ENCODE assay signal across 20 cellular contexts in the genomic region with DNA sequence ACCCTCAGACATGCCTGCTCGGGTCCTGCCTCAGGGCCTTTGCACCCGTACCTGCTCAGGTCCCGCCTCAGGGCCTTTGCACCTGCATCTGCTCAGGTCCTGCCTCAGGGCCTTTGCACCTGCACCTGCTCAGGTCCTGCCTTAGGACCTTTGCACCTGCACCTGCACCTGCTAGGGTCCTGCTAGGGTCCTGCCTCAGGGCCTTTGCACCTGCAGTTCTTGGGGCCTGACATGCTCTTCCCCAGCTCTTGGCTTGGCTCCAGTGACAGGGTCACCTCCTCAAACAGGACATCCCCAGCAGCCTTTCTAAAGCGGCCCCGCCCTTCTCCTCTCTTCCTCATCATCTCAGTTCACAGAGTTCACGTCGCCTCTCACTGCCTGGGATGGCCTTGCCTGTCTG. TPM values are rescaled to one million over a fixed set of nuclear protein-coding genes. Genes with fewer than 3 reads are reported as not detected.
DNase-seq lines count a peak whose midpoint lies in the region; ATAC-seq and TF ChIP-seq lines count a peak whose summit lies in the region.
"Had no signal": no experiment of that assay in that cellular context is flagged by ENCODE, and none has a peak within 500 bp of the region (broad histone marks: within the 10 kb centered on the region; RNA-seq: fewer than 3 reads in every experiment).

No MANE protein-coding gene starts in this region.

- H3K27ac Mint-ChIP-seq in naive thymus-derived CD4-positive, alpha-beta T cell = no peak overlapping the region
- no peak overlapping the region for H3K27ac Mint-ChIP-seq in endodermal cell
- H3K27ac Mint-ChIP-seq: CD4-positive, alpha-beta T cell; HFFc6 had no signal

- H3K9me3 ChIP-seq in colonic mucosa (no peaks in the 10 kb centered on the region), aorta (ENCODE audit: control insufficient read depth, low read length) (no peaks in the 10 kb centered on the region), endodermal cell (ENCODE audit: control insufficient read depth, low read length) (no peaks in the 10 kb centered on the region)
- no peaks in the 10 kb centered on the region for H3K9me3 ChIP-seq in naive thymus-derived CD4-positive, alpha-beta T cell (ENCODE audit: control insufficient read depth in 2 of 3, low read length in 3 of 3)
- H3K9me3 ChIP-seq: BE2C, MG63 had no signal

- no peak overlapping the region for H3K4me3 Mint-ChIP-seq in naive thymus-derived CD4-positive, alpha-beta T cell
- no peak overlapping the region for H3K4me3 Mint-ChIP-seq in endodermal cell
- H3K4me3 Mint-ChIP-seq: CD4-positive, alpha-beta T cell; HFFc6 had no signal

- H3K27me3 Mint-ChIP-seq in naive thymus-derived CD4-positive, alpha-beta T cell = peaks cover 0 to 3% (median 0%) of the 10 kb centered on the region in 5 donors
- no peaks in the 10 kb centered on the region for H3K27me3 Mint-ChIP-seq in endodermal cell (ENCODE audit: insufficient read depth)
- H3K27me3 Mint-ChIP-seq: CD4-positive, alpha-beta T cell had no signal

- WGBS in aorta, 2 donors = 96 to 97% methylated on average over 5 to 7 of the region's 7 CpGs
- 95 to 100% methylated on average over 3 to 7 of the region's 7 CpGs for WGBS in endodermal cell (ENCODE audit: insufficient coverage in 1 of 2, insufficient read length in 1 of 2), 2 experiments

- no peak overlapping the region for H3K9ac ChIP-seq in colonic mucosa (ENCODE audit: low read depth in 2 of 2, low read length in 2 of 2)
- no peak overlapping the region for H3K9ac ChIP-seq in endodermal cell (ENCODE audit: extremely low read depth, low read length, poor library complexity, severe bottlenecking)

- POLR2A ChIA-PET in naive thymus-derived CD4-positive, alpha-beta T cell (lab: Charles Lee) = no interaction called here

- H3K27me3 ChIP-seq in colonic mucosa (no peaks in the 10 kb centered on the region), aorta (ENCODE audit: control insufficient read depth in 1 of 2, insufficient read depth in 2 of 2, low read length in 1 of 2) (no peaks in the 10 kb centered on the region), endodermal cell (ENCODE audit: control insufficient read depth, insufficient read depth, low read length, poor library complexity, severe bottlenecking) (no peaks in the 10 kb centered on the region)
- no peaks in the 10 kb centered on the region for H3K27me3 ChIP-seq in naive thymus-derived CD4-positive, alpha-beta T cell (ENCODE audit: control insufficient read depth in 2 of 2, insufficient read depth in 2 of 2, low read length in 2 of 2)
- H3K27me3 ChIP-seq: BE2C, MG63 had no signal

- H3K4me1 Mint-ChIP-seq in naive thymus-derived CD4-positive, alpha-beta T cell = peaks cover 0 to 5% (median 0%) of the 10 kb centered on the region in 7 donors
- H3K4me1 Mint-ChIP-seq in endodermal cell = peaks cover 8% of the 10 kb centered on the region

- H3K4me1 ChIP-seq in colonic mucosa = peaks cover 11% of the 10 kb centered on the region
- no peaks in the 10 kb centered on the region for H3K4me1 ChIP-seq in naive thymus-derived CD4-positive, alpha-beta T cell (ENCODE audit: control insufficient read depth in 2 of 2, insufficient read depth in 2 of 2, low read length in 2 of 2)
- no peaks in the 10 kb centered on the region for H3K4me1 ChIP-seq in aorta (ENCODE audit: control insufficient read depth in 1 of 2, insufficient read depth in 2 of 2, low read length in 2 of 2)
- peaks cover 3% of the 10 kb centered on the region for H3K4me1 ChIP-seq in endodermal cell (ENCODE audit: control insufficient read depth, insufficient read depth, low read length)

- no peaks in the 10 kb centered on the region for H3K36me3 ChIP-seq in colonic mucosa
- no peaks in the 10 kb centered on the region for H3K36me3 ChIP-seq in naive thymus-derived CD4-positive, alpha-beta T cell (ENCODE audit: control insufficient read depth in 2 of 3, insufficient read depth in 3 of 3, low read length in 3 of 3)
- no peaks in the 10 kb centered on the region for H3K36me3 ChIP-seq in aorta (ENCODE audit: control insufficient read depth in 1 of 2, insufficient read depth in 2 of 2, low read length in 1 of 2)
- H3K36me3 ChIP-seq in endodermal cell (ENCODE audit: control insufficient read depth, insufficient read depth, low read length) = no peaks in the 10 kb centered on the region
- H3K36me3 ChIP-seq: BE2C, MG63 had no signal

- H3K4me3 ChIP-seq in colonic mucosa (no peak overlapping the region), aorta (ENCODE audit: low read length in 2 of 2) (no peak overlapping the region), endodermal cell (ENCODE audit: low read length) (no peak overlapping the region)
- no peak overlapping the region for H3K4me3 ChIP-seq in naive thymus-derived CD4-positive, alpha-beta T cell (ENCODE audit: low read length)
- H3K4me3 ChIP-seq: MG63, PC-9 had no signal

- H3K27ac ChIP-seq in colonic mucosa (no peak overlapping the region), aorta (ENCODE audit: low read depth in 1 of 2, low read length in 2 of 2) (no peak overlapping the region), endodermal cell (ENCODE audit: low read depth, low read length) (no peak overlapping the region)
- H3K27ac ChIP-seq in naive thymus-derived CD4-positive, alpha-beta T cell (ENCODE audit: low read depth, low read length) = no peak overlapping the region

- intact Hi-C loops in colonic mucosa (cut with DNase I) = no loop called here
- intact Hi-C loops in naive thymus-derived CD4-positive, alpha-beta T cell (cut with micrococcal nuclease) = no loop called here
- intact Hi-C loops in aorta (cut with DNase I) = loop anchor here in 1 of 2 donors (5.0 kb wide), 3 partner anchors 55 to 125 kb away; partner anchors contain the start of gene NCOR2

- no peaks in the 10 kb centered on the region for H3K36me3 Mint-ChIP-seq in naive thymus-derived CD4-positive, alpha-beta T cell
- H3K36me3 Mint-ChIP-seq in endodermal cell (ENCODE audit: low read depth) = no peaks in the 10 kb centered on the region

- ATAC-seq in naive thymus-derived CD4-positive, alpha-beta T cell = peak; percentile 33
- ATAC-seq in aorta (ENCODE audit: low FRiP score) = no peak

- TF ChIP-seq CTCF in colonic mucosa (IDR thresholded peaks at IDR 0.05) = no peak
- TF ChIP-seq CTCF in endodermal cell (conservative IDR thresholded peaks at IDR 0.05) = no peak

- DNase-seq in CD1c-positive myeloid dendritic cell (ENCODE audit: extremely low spot score) = peak; percentile 52
- peak; percentile 72 for DNase-seq in RPMI8226
- peak; percentile 54 for DNase-seq in colonic mucosa
- DNase-seq in naive thymus-derived CD4-positive, alpha-beta T cell = no peak
- DNase-seq in aorta = no peak
- no peak for DNase-seq in iPS-NIHi7 (ENCODE audit: extremely low spot score)
- no peak for DNase-seq in endodermal cell
- DNase-seq in NCI-H1092 treated with DMSO at 0.1 percent for 48 hours (lab: John Stamatoyannopoulos, UW) = no peak
- DNase-seq: BE2C; CD4-positive, alpha-beta T cell; COR-L47; DMS79; HFFc6; MG63; NCI-H1048; NCI-H1436 treated with DMSO at 0.1 percent for 48 hours; NCI-H2029; NCI-H2227 treated with DMSO at 0.1 percent for 48 hours; NCI-H510A; PC-9 had no signal

- CTCF ChIA-PET in naive thymus-derived CD4-positive, alpha-beta T cell (lab: Charles Lee) = no interaction called here

- peaks cover 0 to 7% (median 0%) of the 10 kb centered on the region in 11 donors for H3K9me3 Mint-ChIP-seq in naive thymus-derived CD4-positive, alpha-beta T cell
- no peaks in the 10 kb centered on the region for H3K9me3 Mint-ChIP-seq in endodermal cell
- H3K9me3 Mint-ChIP-seq: CD4-positive, alpha-beta T cell; HFFc6 had no signal

RNA-seq across cellular contexts. Expression of gene NCOR2, which starts 54.9 kb away (rescaled TPM):
- total RNA-seq in colonic mucosa = 100 to 1,000 TPM; 137 to 148 TPM
- 100 to 1,000 TPM; 101 to 194 (median 112) TPM for total RNA-seq in naive thymus-derived CD4-positive, alpha-beta T cell
- polyA plus RNA-seq in naive thymus-derived CD4-positive, alpha-beta T cell = 10 to 100 TPM in 1 of 2 donors, 1 to 10 TPM in 1; 5.3 to 17.3 TPM
- total RNA-seq in aorta = 100 to 1,000 TPM; 201 to 248 TPM
- 10 to 100 TPM; 39.1 to 48.2 TPM for polyA plus RNA-seq in aorta
- 100 to 1,000 TPM; 185 to 207 TPM for total RNA-seq in endodermal cell
- polyA plus RNA-seq in endodermal cell (2013, experiment 1 of 2) = 112 TPM
- polyA plus RNA-seq in endodermal cell (2013, experiment 2 of 2) = 110 TPM

Comparison
In these comparisons a context has a peak if more than half of its experiments do, and no peak if none do; other contexts are left out.
1. DNase-seq: peak in CD1c-positive myeloid dendritic cell (single experiment), RPMI8226 (single experiment) and colonic mucosa (single experiment); none in naive thymus-derived CD4-positive, alpha-beta T cell (0 of 9), aorta (0 of 2), iPS-NIHi7 (single experiment), endodermal cell (single experiment) and NCI-H1092 treated with DMSO at 0.1 percent for 48 hours (single experiment).